In the genomic region with DNA sequence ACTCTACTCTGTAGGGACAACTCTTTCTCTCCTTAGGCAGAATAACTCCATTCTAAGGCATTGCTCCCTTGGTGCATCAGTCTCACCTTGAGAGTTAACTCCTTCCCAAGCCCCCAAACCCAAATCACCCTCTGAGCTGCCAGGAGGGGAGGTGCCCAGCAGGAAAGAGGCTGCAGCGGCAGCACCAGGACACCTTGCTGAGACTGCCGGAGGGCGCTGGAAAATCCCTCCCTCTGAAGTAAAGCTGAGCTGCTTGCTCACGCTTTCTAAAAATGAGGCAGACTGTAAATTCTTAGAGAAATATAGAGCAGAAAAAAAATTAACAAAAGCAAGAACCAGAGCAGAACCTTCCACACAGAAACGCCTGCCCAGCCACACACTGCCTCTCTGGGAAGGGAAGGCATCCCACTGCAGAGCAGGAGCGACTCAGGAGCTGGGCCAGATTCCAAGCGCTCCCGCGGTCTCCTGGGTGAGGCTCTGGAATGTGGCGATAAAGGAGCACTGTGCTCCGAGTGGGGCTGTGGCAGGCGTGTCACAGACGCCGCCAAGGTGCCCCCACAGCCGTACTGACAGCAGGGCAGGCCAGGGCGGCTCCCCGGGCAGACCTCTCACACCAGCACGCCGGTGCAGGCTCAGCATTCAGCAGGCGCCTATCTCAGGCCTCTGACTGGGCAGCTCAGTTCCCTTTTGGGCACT, we compare ENCODE assay signal across 8 cellular contexts.
DNase-seq lines count a peak whose midpoint lies in the region; ATAC-seq and TF ChIP-seq lines count a peak whose summit lies in the region.

No MANE protein-coding gene starts in this region.

- 47% methylated on average over 10 of the region's 20 CpGs for WGBS in suprapubic skin

- no peak for TF ChIP-seq CTCF in suprapubic skin (IDR thresholded peaks at IDR 0.05)

- no peak for TF ChIP-seq POLR2A in suprapubic skin (IDR thresholded peaks at IDR 0.05)

- no peaks in the 10 kb centered on the region for H3K27me3 ChIP-seq in suprapubic skin

- H3K36me3 ChIP-seq in suprapubic skin: no peaks in the 10 kb centered on the region

- no peak for TF ChIP-seq EP300 in suprapubic skin (IDR thresholded peaks at IDR 0.05)

- peak overlapping the region; percentile 29 for H3K4me3 ChIP-seq in suprapubic skin

- DNase-seq in HT1080 (ENCODE audit: low read depth): peak; percentile 72
- DNase-seq in cerebellar cortex (ENCODE audit: low spot score): peak; percentile 66
- DNase-seq in kidney glomerular epithelial cell (lab: John Stamatoyannopoulos, UW): peak; percentile 58
- DNase-seq in suprapubic skin (ENCODE audit: low spot score in 2 of 2): peak in 1 of 2 donors; percentile 64
- DNase-seq in activated CD4-positive, CD25-positive, alpha-beta regulatory T cell treated with anti-CD3 and anti-CD28 coated beads, Interleukin-2, amount 50 U/mL, for 72 hours: no peak

- no peak for ATAC-seq in HG02610 (IDR thresholded peaks at IDR 0.05; ENCODE audit: unreplicated experiment)
- ATAC-seq in GM21367 (IDR thresholded peaks at IDR 0.05; ENCODE audit: unreplicated experiment): no peak
- no peak for ATAC-seq in GM21515 (IDR thresholded peaks at IDR 0.05; ENCODE audit: unreplicated experiment)

- H3K27ac ChIP-seq in suprapubic skin: peak overlapping the region; percentile 43

- peaks cover 20% of the 10 kb centered on the region for H3K4me1 ChIP-seq in suprapubic skin

- H3K9me3 ChIP-seq in suprapubic skin: no peaks in the 10 kb centered on the region
